18 cellular contexts compared by ENCODE assay signal in genomic region chr4:124427095-124427767, GRCh38.
A peak's percentile ranks its signal among the peaks of the same experiment; 100 is the strongest.
DNase-seq lines count a peak whose midpoint lies in the region; ATAC-seq, FAIRE-seq and TF ChIP-seq lines count a peak whose summit lies in the region.
"Had no signal": no experiment of that assay in that cellular context is flagged by ENCODE, and none has a peak within 500 bp of the region (broad histone marks: within the 10 kb centered on the region; RNA-seq: fewer than 3 reads in every experiment).

No MANE protein-coding gene starts in this region.

- no peaks in the 10 kb centered on the region for H3K36me3 ChIP-seq in heart right ventricle
- no peaks in the 10 kb centered on the region for H3K36me3 ChIP-seq in right atrium auricular region
- no peaks in the 10 kb centered on the region for H3K36me3 ChIP-seq in lower lobe of right lung
- H3K36me3 ChIP-seq in sigmoid colon = no peaks in the 10 kb centered on the region
- H3K36me3 ChIP-seq: HAP-1, tibial nerve had no signal

- H3K9me3 ChIP-seq in heart right ventricle (no peaks in the 10 kb centered on the region), right atrium auricular region (no peaks in the 10 kb centered on the region), lower lobe of right lung (no peaks in the 10 kb centered on the region), sigmoid colon (no peaks in the 10 kb centered on the region)
- H3K9me3 ChIP-seq: HAP-1, tibial nerve had no signal

- TF ChIP-seq CTCF in heart right ventricle (IDR thresholded peaks at IDR 0.05) (no peak), right atrium auricular region (IDR thresholded peaks at IDR 0.05) (no peak), lower lobe of right lung (IDR thresholded peaks at IDR 0.05) (no peak), sigmoid colon (IDR thresholded peaks at IDR 0.05) (no peak)

- intact Hi-C loops in heart right ventricle (cut with DNase I) (loop anchor here in 1 of 10 donors (5.0 kb wide), 2 partner anchors 50 to 285 kb away; partner anchors contain the start of gene ANKRD50), lower lobe of right lung (cut with DNase I) (no loop called here), sigmoid colon (cut with DNase I) (no loop called here)

- 64 to 68% methylated on average over 1 of the region's 1 CpG for WGBS in heart right ventricle, 2 donors
- WGBS in sigmoid colon, 2 donors = 63 to 83% methylated on average over 1 of the region's 1 CpG

- H3K27me3 ChIP-seq in heart right ventricle = no peaks in the 10 kb centered on the region
- H3K27me3 ChIP-seq in right atrium auricular region = no peaks in the 10 kb centered on the region
- H3K27me3 ChIP-seq in lower lobe of right lung (ENCODE audit: low read depth) = no peaks in the 10 kb centered on the region
- no peaks in the 10 kb centered on the region for H3K27me3 ChIP-seq in sigmoid colon
- H3K27me3 ChIP-seq: foreskin keratinocyte, tibial nerve had no signal

- H3K4me3 ChIP-seq in heart right ventricle = no peak overlapping the region
- H3K4me3 ChIP-seq in right atrium auricular region = no peak overlapping the region
- H3K4me3 ChIP-seq in lower lobe of right lung = no peak overlapping the region
- no peak overlapping the region for H3K4me3 ChIP-seq in sigmoid colon
- H3K4me3 ChIP-seq: HAP-1, tibial nerve had no signal

- DNase-seq in heart right ventricle (peak in 1 of 2 donors; percentile 85), right atrium auricular region (ENCODE audit: low spot score) (no peak), lower lobe of right lung (no peak), cerebellum (ENCODE audit: low spot score) (no peak), urothelium cell line (ENCODE audit: low spot score) (no peak), sigmoid colon (no peak)
- DNase-seq: activated T-cell treated with anti-CD3 and anti-CD28 coated beads, Interleukin-2, amount 50 U/mL, for 72 hours; CD4-positive, alpha-beta T cell; foreskin keratinocyte; NCI-H1417 treated with DMSO at 0.1 percent for 48 hours; NK-92 treated with Interleukin-12 subunit alpha and Interleukin-12 subunit beta, amount 100 ng/mL, for 24 hours; T-helper 1 cell had no signal

- H3K4me1 ChIP-seq in heart right ventricle (peaks cover 0 to 33% (median 9%) of the 10 kb centered on the region in 9 donors), right atrium auricular region (no peaks in the 10 kb centered on the region), lower lobe of right lung (peaks cover 22% of the 10 kb centered on the region), sigmoid colon (peaks cover 0 to 5% (median 2%) of the 10 kb centered on the region in 4 donors)
- H3K4me1 ChIP-seq: HAP-1 had no signal

- H3K27ac ChIP-seq in heart right ventricle (peak overlapping the region in 6 of 10 donors; percentile 1 to 67 (median 34)), right atrium auricular region (no peak overlapping the region), lower lobe of right lung (no peak overlapping the region), sigmoid colon (no peak overlapping the region)
- H3K27ac ChIP-seq: foreskin keratinocyte, KMS-11, tibial nerve had no signal

- no peak for TF ChIP-seq POLR2A in sigmoid colon (IDR thresholded peaks at IDR 0.05)

- TF ChIP-seq EP300 in sigmoid colon (IDR thresholded peaks at IDR 0.05) = no peak

- no peak for FAIRE-seq in urothelium cell line (lab: Jason Lieb, UNC)

- ATAC-seq in heart right ventricle (peak; percentile 45 to 95 (median 86)), esophagus mucosa (peak; percentile 90), lower lobe of right lung (peak; percentile 25 to 48), HG02852 (IDR thresholded peaks at IDR 0.05; ENCODE audit: unreplicated experiment) (no peak)
- ATAC-seq: activated T-cell treated with anti-CD3 and anti-CD28 coated beads, Interleukin-2, amount 50 U/mL, for 72 hours; stimulated activated memory B cell treated with anti-CD40 and anti-IgM and Interleukin-4, amounts not matched to agents 10 μg/mL and 1 μg/mL and 100 μg/mL, for 72 hours had no signal

Comparison
In these comparisons a context has a peak if more than half of its experiments do, and no peak if none do; other contexts are left out.
1. H3K27ac ChIP-seq: peak in heart right ventricle (6 of 10); none in right atrium auricular region (0 of 2), lower lobe of right lung (single experiment) and sigmoid colon (0 of 4).